ENCODE assay signal across 1 cellular context in the genomic region with DNA sequence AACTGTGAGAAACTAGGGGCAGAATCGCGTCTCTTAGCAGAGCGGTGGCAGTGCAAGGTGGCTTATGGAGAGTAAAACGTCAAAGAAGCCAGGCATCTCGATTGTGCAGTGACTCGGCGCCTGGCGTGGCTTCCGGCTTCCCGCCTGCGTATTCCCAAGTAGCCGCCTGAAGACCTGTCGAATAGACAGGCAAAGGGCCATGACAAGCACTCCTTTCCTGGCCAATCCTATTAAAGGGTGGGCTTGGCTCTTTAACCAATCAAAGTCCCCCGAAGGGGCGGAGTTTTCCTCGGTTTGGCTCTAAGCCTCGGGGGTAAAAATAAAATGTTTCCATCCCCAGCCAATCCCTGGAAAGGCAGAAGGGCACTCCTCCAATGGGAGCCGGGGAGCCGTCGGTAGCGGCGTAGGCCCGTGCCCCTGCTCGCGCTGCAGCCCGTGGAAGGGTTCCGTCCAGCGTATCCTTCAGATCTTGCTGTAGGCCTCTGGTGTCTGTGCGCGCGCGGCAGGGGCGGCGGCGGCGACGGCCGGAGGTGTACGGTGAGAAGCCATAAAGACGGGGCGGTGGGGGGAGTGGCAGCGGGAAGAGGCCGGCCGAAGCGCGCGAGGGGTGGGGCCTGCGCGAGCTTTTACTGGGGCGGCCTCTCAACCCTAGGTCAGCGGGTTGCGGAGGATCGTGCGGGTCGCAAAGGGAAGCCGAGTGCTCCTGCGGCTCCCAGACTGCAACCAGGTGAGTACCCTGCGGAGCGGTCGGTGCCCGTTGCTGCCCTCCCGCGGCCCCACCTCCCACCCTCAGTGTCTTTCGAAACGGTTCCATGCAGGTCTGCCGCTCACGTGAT.
TF ChIP-seq lines count a peak whose summit lies in the region.

A gene with protein sequence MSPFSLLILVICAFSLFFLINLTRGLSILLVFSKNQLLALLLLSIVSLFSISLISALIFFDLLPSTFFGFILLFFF (plus strand): TSS at position 395 of the 836 bp plus-strand sequence. CDS start 30,131 bp downstream, outside the sequence.

TF ChIP-seq in GM23338, 12 proteins besides CTCF, POLR2A, EP300 and RAD21 (continued from another document):
- TF ChIP-seq, protein P1, sequence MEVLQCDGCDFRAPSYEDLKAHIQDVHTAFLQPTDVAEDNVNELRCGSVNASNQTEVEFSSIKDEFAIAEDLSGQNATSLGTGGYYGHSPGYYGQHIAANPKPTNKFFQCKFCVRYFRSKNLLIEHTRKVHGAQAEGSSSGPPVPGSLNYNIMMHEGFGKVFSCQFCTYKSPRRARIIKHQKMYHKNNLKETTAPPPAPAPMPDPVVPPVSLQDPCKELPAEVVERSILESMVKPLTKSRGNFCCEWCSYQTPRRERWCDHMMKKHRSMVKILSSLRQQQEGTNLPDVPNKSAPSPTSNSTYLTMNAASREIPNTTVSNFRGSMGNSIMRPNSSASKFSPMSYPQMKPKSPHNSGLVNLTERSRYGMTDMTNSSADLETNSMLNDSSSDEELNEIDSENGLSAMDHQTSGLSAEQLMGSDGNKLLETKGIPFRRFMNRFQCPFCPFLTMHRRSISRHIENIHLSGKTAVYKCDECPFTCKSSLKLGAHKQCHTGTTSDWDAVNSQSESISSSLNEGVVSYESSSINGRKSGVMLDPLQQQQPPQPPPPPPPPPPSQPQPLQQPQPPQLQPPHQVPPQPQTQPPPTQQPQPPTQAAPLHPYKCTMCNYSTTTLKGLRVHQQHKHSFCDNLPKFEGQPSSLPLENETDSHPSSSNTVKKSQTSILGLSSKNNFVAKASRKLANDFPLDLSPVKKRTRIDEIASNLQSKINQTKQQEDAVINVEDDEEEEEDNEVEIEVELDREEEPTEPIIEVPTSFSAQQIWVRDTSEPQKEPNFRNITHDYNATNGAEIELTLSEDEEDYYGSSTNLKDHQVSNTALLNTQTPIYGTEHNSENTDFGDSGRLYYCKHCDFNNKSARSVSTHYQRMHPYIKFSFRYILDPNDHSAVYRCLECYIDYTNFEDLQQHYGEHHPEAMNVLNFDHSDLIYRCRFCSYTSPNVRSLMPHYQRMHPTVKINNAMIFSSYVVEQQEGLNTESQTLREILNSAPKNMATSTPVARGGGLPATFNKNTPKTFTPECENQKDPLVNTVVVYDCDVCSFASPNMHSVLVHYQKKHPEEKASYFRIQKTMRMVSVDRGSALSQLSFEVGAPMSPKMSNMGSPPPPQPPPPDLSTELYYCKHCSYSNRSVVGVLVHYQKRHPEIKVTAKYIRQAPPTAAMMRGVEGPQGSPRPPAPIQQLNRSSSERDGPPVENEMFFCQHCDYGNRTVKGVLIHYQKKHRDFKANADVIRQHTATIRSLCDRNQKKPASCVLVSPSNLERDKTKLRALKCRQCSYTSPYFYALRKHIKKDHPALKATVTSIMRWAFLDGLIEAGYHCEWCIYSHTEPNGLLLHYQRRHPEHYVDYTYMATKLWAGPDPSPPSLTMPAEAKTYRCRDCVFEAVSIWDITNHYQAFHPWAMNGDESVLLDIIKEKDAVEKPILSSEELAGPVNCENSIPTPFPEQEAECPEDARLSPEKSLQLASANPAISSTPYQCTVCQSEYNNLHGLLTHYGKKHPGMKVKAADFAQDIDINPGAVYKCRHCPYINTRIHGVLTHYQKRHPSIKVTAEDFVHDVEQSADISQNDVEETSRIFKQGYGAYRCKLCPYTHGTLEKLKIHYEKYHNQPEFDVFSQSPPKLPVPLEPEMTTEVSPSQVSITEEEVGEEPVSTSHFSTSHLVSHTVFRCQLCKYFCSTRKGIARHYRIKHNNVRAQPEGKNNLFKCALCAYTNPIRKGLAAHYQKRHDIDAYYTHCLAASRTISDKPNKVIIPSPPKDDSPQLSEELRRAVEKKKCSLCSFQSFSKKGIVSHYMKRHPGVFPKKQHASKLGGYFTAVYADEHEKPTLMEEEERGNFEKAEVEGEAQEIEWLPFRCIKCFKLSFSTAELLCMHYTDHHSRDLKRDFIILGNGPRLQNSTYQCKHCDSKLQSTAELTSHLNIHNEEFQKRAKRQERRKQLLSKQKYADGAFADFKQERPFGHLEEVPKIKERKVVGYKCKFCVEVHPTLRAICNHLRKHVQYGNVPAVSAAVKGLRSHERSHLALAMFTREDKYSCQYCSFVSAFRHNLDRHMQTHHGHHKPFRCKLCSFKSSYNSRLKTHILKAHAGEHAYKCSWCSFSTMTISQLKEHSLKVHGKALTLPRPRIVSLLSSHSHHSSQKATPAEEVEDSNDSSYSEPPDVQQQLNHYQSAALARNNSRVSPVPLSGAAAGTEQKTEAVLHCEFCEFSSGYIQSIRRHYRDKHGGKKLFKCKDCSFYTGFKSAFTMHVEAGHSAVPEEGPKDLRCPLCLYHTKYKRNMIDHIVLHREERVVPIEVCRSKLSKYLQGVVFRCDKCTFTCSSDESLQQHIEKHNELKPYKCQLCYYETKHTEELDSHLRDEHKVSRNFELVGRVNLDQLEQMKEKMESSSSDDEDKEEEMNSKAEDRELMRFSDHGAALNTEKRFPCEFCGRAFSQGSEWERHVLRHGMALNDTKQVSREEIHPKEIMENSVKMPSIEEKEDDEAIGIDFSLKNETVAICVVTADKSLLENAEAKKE (CRISPR knock-in tag; IDR thresholded peaks at IDR 0.05) = no peak
